ENCODE assay signal across 28 cellular contexts in genomic region chr3:46067401-46067800, GRCh38. TPM values are rescaled to one million over a fixed set of nuclear protein-coding genes. Genes with fewer than 3 reads are reported as not detected.
DNase-seq lines count a peak whose midpoint lies in the region; ATAC-seq lines count a peak whose summit lies in the region.
"Had no signal": no experiment of that assay in that cellular context is flagged by ENCODE, and none has a peak within 500 bp of the region (broad histone marks: within the 10 kb centered on the region; RNA-seq: fewer than 3 reads in every experiment).

No MANE protein-coding gene starts in this region.

- H3K4me3 ChIP-seq in CD4-positive, alpha-beta memory T cell (ENCODE audit: low read length in 2 of 2), result no peak overlapping the region
- H3K4me3 ChIP-seq in H7 (ENCODE audit: insufficient read depth, low read depth, low read length), result no peak overlapping the region
- H3K4me3 ChIP-seq: adrenal gland, esophagus muscularis mucosa, GM12878, hepatocyte, lower lobe of right lung, suprapubic skin had no signal

- H3K36me3 ChIP-seq in CD4-positive, alpha-beta memory T cell (ENCODE audit: insufficient read depth, low read length), result no peaks in the 10 kb centered on the region
- no peaks in the 10 kb centered on the region for H3K36me3 ChIP-seq in H7 (replicated peaks; ENCODE audit: control insufficient read depth, insufficient read depth, low read length)
- H3K36me3 ChIP-seq: adrenal gland, brain microvascular endothelial cell, esophagus muscularis mucosa, lower lobe of right lung, suprapubic skin had no signal

- POLR2A ChIA-PET in CD4-positive, alpha-beta memory T cell (lab: Charles Lee; ENCODE audit: partially characterized antibody), result interaction anchor here (0.8 to 7.0 kb wide), 13 partner anchors 10 to 302 kb away, joined by 3 to 80 read pairs (median 14); partner anchors contain the start of genes CCR5, CXCR6 and FYCO1
- POLR2A ChIA-PET in naive thymus-derived CD8-positive, alpha-beta T cell (lab: Charles Lee), result interaction anchor here (0.6 to 2.6 kb wide), 8 partner anchors 9 to 128 kb away, joined by 3 to 14 read pairs (median 8); partner anchors contain the start of gene FYCO1

- no peaks in the 10 kb centered on the region for H3K27me3 ChIP-seq in CD4-positive, alpha-beta memory T cell (ENCODE audit: insufficient read depth, low read length)
- no peaks in the 10 kb centered on the region for H3K27me3 ChIP-seq in H7 (ENCODE audit: control insufficient read depth, insufficient read depth, low read length)
- H3K27me3 ChIP-seq: brain microvascular endothelial cell, esophagus muscularis mucosa, hepatocyte, suprapubic skin had no signal

- CTCF ChIA-PET in CD4-positive, alpha-beta memory T cell (lab: Charles Lee; ENCODE audit: partially characterized antibody), result interaction anchor here (1.3 to 12.3 kb wide), 3 partner anchors 10 to 129 kb away, joined by 3 to 116 read pairs (median 22); no protein-coding TSS in a partner anchor

- H3K9me3 Mint-ChIP-seq in activated CD4-positive, alpha-beta T cell treated with anti-CD3 and anti-CD28 coated beads, Interleukin-2, amount 10 ng/mL, durations not matched to agents 24 days and 14 days, result peaks cover 10% of the 10 kb centered on the region
- H3K9me3 Mint-ChIP-seq in CD4-positive, alpha-beta memory T cell, result peaks cover 3 to 29% (median 14%) of the 10 kb centered on the region in 8 donors
- H3K9me3 Mint-ChIP-seq in activated T-helper 17 cell treated with anti-CD3 and anti-CD28 coated beads, Interleukin-2, amount 50 U/mL, for 72 hours, result no peaks in the 10 kb centered on the region
- peaks cover 7 to 21% (median 14%) of the 10 kb centered on the region in 9 donors for H3K9me3 Mint-ChIP-seq in naive thymus-derived CD8-positive, alpha-beta T cell

- intact Hi-C loops in activated CD4-positive, alpha-beta T cell treated with anti-CD3 and anti-CD28 coated beads, Interleukin-2, amount 10 ng/mL, durations not matched to agents 24 days and 14 days (cut with micrococcal nuclease), result no loop called here
- intact Hi-C loops in CD4-positive, alpha-beta memory T cell (cut with micrococcal nuclease), result loop anchor here (5.0 kb wide), 2 partner anchors 195 to 380 kb away; partner anchors contain the start of gene SACM1L

- DNase-seq in activated CD4-positive, alpha-beta T cell treated with anti-CD3 and anti-CD28 coated beads, Interleukin-2, amount 10 ng/mL, durations not matched to agents 24 days and 14 days, result no peak
- DNase-seq in activated CD4-positive, alpha-beta T cell treated with anti-CD3 and anti-CD28 coated beads, Interleukin-2, amount 50 U/mL, for 4 hours, result no peak
- DNase-seq in CD4-positive, alpha-beta memory T cell, result no peak
- DNase-seq in naive thymus-derived CD8-positive, alpha-beta T cell, result no peak
- DNase-seq in A172 (ENCODE audit: low spot score) (no peak), H7 (no peak), kidney glomerular epithelial cell (lab: John Stamatoyannopoulos, UW) (no peak)
- DNase-seq: activated CD8-positive, alpha-beta memory T cell treated with anti-CD3 and anti-CD28 coated beads, Interleukin-2, amount 50 U/mL, for 48 hours; activated effector memory CD4-positive, alpha-beta T cell treated with Interleukin-2 at 50 U/mL for 16 hours; adrenal gland; AML-193; brain microvascular endothelial cell; DMS79 treated with DMSO at 0.1 percent for 48 hours; foreskin melanocyte; GOT3; KBM-7; lower lobe of right lung; MM.1S; NCI-H1417; NCI-H2081; NCI-H345; NCI-H748 treated with DMSO at 0.1 percent for 48 hours had no signal

- no peak overlapping the region for H3K4me3 Mint-ChIP-seq in activated CD4-positive, alpha-beta T cell treated with anti-CD3 and anti-CD28 coated beads, Interleukin-2, amount 10 ng/mL, durations not matched to agents 24 days and 14 days
- peak overlapping the region in 6 of 8 donors; percentile 52 to 70 (median 62) for H3K4me3 Mint-ChIP-seq in CD4-positive, alpha-beta memory T cell
- peak overlapping the region; percentile 46 for H3K4me3 Mint-ChIP-seq in activated T-helper 17 cell treated with anti-CD3 and anti-CD28 coated beads, Interleukin-2, amount 50 U/mL, for 72 hours
- peak overlapping the region in 4 of 10 donors; percentile 10 to 34 (median 16) for H3K4me3 Mint-ChIP-seq in naive thymus-derived CD8-positive, alpha-beta T cell

- peak; percentile 3 for ATAC-seq in activated T-helper 17 cell treated with anti-CD3 and anti-CD28 coated beads, Interleukin-2, amount 50 U/mL, for 72 hours (replicated peaks)
- ATAC-seq in naive thymus-derived CD8-positive, alpha-beta T cell, result no peak
- ATAC-seq: GM12878, lower lobe of right lung had no signal

- peaks cover 41% of the 10 kb centered on the region for H3K27me3 Mint-ChIP-seq in activated CD4-positive, alpha-beta T cell treated with anti-CD3 and anti-CD28 coated beads, Interleukin-2, amount 10 ng/mL, durations not matched to agents 24 days and 14 days
- H3K27me3 Mint-ChIP-seq in CD4-positive, alpha-beta memory T cell, result no peaks in the 10 kb centered on the region
- no peaks in the 10 kb centered on the region for H3K27me3 Mint-ChIP-seq in activated T-helper 17 cell treated with anti-CD3 and anti-CD28 coated beads, Interleukin-2, amount 50 U/mL, for 72 hours
- H3K27me3 Mint-ChIP-seq in naive thymus-derived CD8-positive, alpha-beta T cell, result no peaks in the 10 kb centered on the region

- peaks cover 92% of the 10 kb centered on the region for H3K4me1 ChIP-seq in CD4-positive, alpha-beta memory T cell (ENCODE audit: insufficient read depth, low read length)
- H3K4me1 ChIP-seq: adrenal gland had no signal

- H3K9me3 ChIP-seq in CD4-positive, alpha-beta memory T cell (ENCODE audit: control insufficient read depth in 1 of 2, low read length in 2 of 2), result no peaks in the 10 kb centered on the region
- H3K9me3 ChIP-seq: esophagus muscularis mucosa, lower lobe of right lung, suprapubic skin had no signal

- no peak overlapping the region for H3K27ac ChIP-seq in CD4-positive, alpha-beta memory T cell (ENCODE audit: low read depth, low read length)
- H3K27ac ChIP-seq: adrenal gland, brain microvascular endothelial cell, esophagus muscularis mucosa, hepatocyte, lower lobe of right lung, suprapubic skin had no signal

- peaks cover 65% of the 10 kb centered on the region for H3K4me1 Mint-ChIP-seq in activated CD4-positive, alpha-beta T cell treated with anti-CD3 and anti-CD28 coated beads, Interleukin-2, amount 10 ng/mL, durations not matched to agents 24 days and 14 days
- H3K4me1 Mint-ChIP-seq in CD4-positive, alpha-beta memory T cell, result peaks cover 65 to 95% (median 81%) of the 10 kb centered on the region in 4 donors
- peaks cover 51% of the 10 kb centered on the region for H3K4me1 Mint-ChIP-seq in activated T-helper 17 cell treated with anti-CD3 and anti-CD28 coated beads, Interleukin-2, amount 50 U/mL, for 72 hours
- H3K4me1 Mint-ChIP-seq in naive thymus-derived CD8-positive, alpha-beta T cell, result peaks cover 44 to 90% (median 86%) of the 10 kb centered on the region in 4 donors

- H3K27ac Mint-ChIP-seq in activated CD4-positive, alpha-beta T cell treated with anti-CD3 and anti-CD28 coated beads, Interleukin-2, amount 10 ng/mL, durations not matched to agents 24 days and 14 days, result peak overlapping the region; percentile 6
- peak overlapping the region; percentile 84 to 94 (median 91) for H3K27ac Mint-ChIP-seq in CD4-positive, alpha-beta memory T cell
- H3K27ac Mint-ChIP-seq in activated T-helper 17 cell treated with anti-CD3 and anti-CD28 coated beads, Interleukin-2, amount 50 U/mL, for 72 hours, result no peak overlapping the region
- peak overlapping the region in 9 of 10 donors; percentile 14 to 91 (median 64) for H3K27ac Mint-ChIP-seq in naive thymus-derived CD8-positive, alpha-beta T cell

- peaks cover 9% of the 10 kb centered on the region for H3K36me3 Mint-ChIP-seq in activated CD4-positive, alpha-beta T cell treated with anti-CD3 and anti-CD28 coated beads, Interleukin-2, amount 10 ng/mL, durations not matched to agents 24 days and 14 days (ENCODE audit: low read depth)
- H3K36me3 Mint-ChIP-seq in CD4-positive, alpha-beta memory T cell, result peaks cover 0 to 10% of the 10 kb centered on the region in 2 donors
- H3K36me3 Mint-ChIP-seq in activated T-helper 17 cell treated with anti-CD3 and anti-CD28 coated beads, Interleukin-2, amount 50 U/mL, for 72 hours (ENCODE audit: low read depth), result no peaks in the 10 kb centered on the region
- H3K36me3 Mint-ChIP-seq in naive thymus-derived CD8-positive, alpha-beta T cell, result peaks cover 0 to 12% (median 10%) of the 10 kb centered on the region in 3 donors

RNA-seq across cellular contexts. Expression of gene XCR1, which starts 40.1 kb away (rescaled TPM):
- total RNA-seq in activated CD4-positive, alpha-beta T cell treated with anti-CD3 and anti-CD28 coated beads, Interleukin-2, amount 10 ng/mL, durations not matched to agents 24 days and 14 days, result 0.05 TPM in 1 of 2 replicates, not detected in the other
- total RNA-seq in CD4-positive, alpha-beta memory T cell, result not detected
- polyA plus RNA-seq in CD4-positive, alpha-beta memory T cell, result not detected
- total RNA-seq in activated T-helper 17 cell treated with anti-CD3 and anti-CD28 coated beads, Interleukin-2, amount 50 U/mL, for 72 hours, result under 1 TPM; 0.04 to 0.05 TPM
- not detected for total RNA-seq in naive thymus-derived CD8-positive, alpha-beta T cell
- polyA plus RNA-seq in naive thymus-derived CD8-positive, alpha-beta T cell, result not detected
- not detected in 2 replicates for total RNA-seq in A172 (2014; rRNA removed; shearing (Covaris generic))
- total RNA-seq in H7 (2014; rRNA removed; shearing (Covaris generic)), result not detected in 2 replicates
- total RNA-seq: HT-29 had no signal
